Comparison of ENCODE assay signal across 5 cellular contexts in genomic region chr10:133414401-133414800, GRCh38. TPM values are rescaled to one million over a fixed set of nuclear protein-coding genes. Genes with fewer than 3 reads are reported as not detected.
"Had no signal": no experiment of that assay in that cellular context is flagged by ENCODE, and none has a peak within 500 bp of the region (broad histone marks: within the 10 kb centered on the region; RNA-seq: fewer than 3 reads in every experiment).

No MANE protein-coding gene starts in this region.

RNA-seq across cellular contexts. Expression of gene SPRN, which starts 10.0 kb away (rescaled TPM):
- total RNA-seq: HepG2, HT-29, HT1080, K562 had no signal
- polyA plus RNA-seq: HepG2 had no signal

RNA-seq across cellular contexts. Expression of gene SCART1, which starts 39.3 kb away (rescaled TPM):
- polyA plus RNA-seq: IgD-negative memory B cell had no signal
